Comparison of ENCODE assay signal across 1 cellular context in genomic region chr12:106301241-106301610, GRCh38.
TF ChIP-seq lines count a peak whose summit lies in the region.

No MANE protein-coding gene starts in this region.

TF ChIP-seq in GM23338, 12 proteins besides CTCF, POLR2A, EP300 and RAD21 (continued from another document):
- TF ChIP-seq ZNF462 (CRISPR knock-in tag; IDR thresholded peaks at IDR 0.05) (no peak), POLR2AphosphoS5 (IDR thresholded peaks at IDR 0.05; ENCODE audit: low read depth) (no peak), NANOG (IDR thresholded peaks at IDR 0.05; ENCODE audit: borderline replicate concordance) (no peak)
